In genomic region chr11:864928-865327, GRCh38 we compare ENCODE assay signal across 20 cellular contexts. TPM values are rescaled to one million over a fixed set of nuclear protein-coding genes. Genes with fewer than 3 reads are reported as not detected.
A peak's percentile ranks its signal among the peaks of the same experiment; 100 is the strongest.
DNase-seq lines count a peak whose midpoint lies in the region; TF ChIP-seq lines count a peak whose summit lies in the region.
"Had no signal": no experiment of that assay in that cellular context is flagged by ENCODE, and none has a peak within 500 bp of the region (broad histone marks: within the 10 kb centered on the region; RNA-seq: fewer than 3 reads in every experiment).

No MANE protein-coding gene starts in this region.

- no peak overlapping the region for H4K8ac ChIP-seq in neuronal stem cell (ENCODE audit: low read depth, low read length)

- H3K23ac ChIP-seq in neuronal stem cell (ENCODE audit: low read depth, low read length, poor library complexity) = no peak overlapping the region

- H3K27ac ChIP-seq in RWPE1 (peak overlapping the region; percentile 74), neuronal stem cell (replicated peaks; ENCODE audit: low read length) (no peak overlapping the region)
- H3K27ac ChIP-seq: BLaER1, SJSA1 had no signal

- peak overlapping the region; percentile 32 for H3K27ac Mint-ChIP-seq in dendritic cell treated with granulocyte-macrophage colony-stimulating factor and Interleukin-4, amounts not matched to agents 40 ng/mL and 50 ng/mL, for 4 days
- H3K27ac Mint-ChIP-seq in activated CD4-positive, alpha-beta memory T cell treated with anti-CD3 and anti-CD28 coated beads, Interleukin-2, amount 10 ng/mL, durations not matched to agents 7 days and 5 days = no peak overlapping the region
- H3K27ac Mint-ChIP-seq: CD4-positive, alpha-beta memory T cell had no signal

- H2BK12ac ChIP-seq in neuronal stem cell (ENCODE audit: low read length) = no peak overlapping the region

- H3K79me1 ChIP-seq in neuronal stem cell (ENCODE audit: low read depth, low read length) = peaks cover 5% of the 10 kb centered on the region

- H3K36me3 Mint-ChIP-seq in dendritic cell treated with granulocyte-macrophage colony-stimulating factor and Interleukin-4, amounts not matched to agents 40 ng/mL and 50 ng/mL, for 4 days (ENCODE audit: low read depth) = peaks cover 99% of the 10 kb centered on the region
- no peaks in the 10 kb centered on the region for H3K36me3 Mint-ChIP-seq in activated CD4-positive, alpha-beta memory T cell treated with anti-CD3 and anti-CD28 coated beads, Interleukin-2, amount 10 ng/mL, durations not matched to agents 7 days and 5 days (ENCODE audit: low read depth)
- H3K36me3 Mint-ChIP-seq: CD4-positive, alpha-beta memory T cell had no signal

- no peaks in the 10 kb centered on the region for H3K27me3 ChIP-seq in neuronal stem cell (ENCODE audit: control insufficient read depth in 3 of 3, insufficient read depth in 3 of 3, low read depth in 1 of 3, low read length in 3 of 3)
- H3K27me3 ChIP-seq: BLaER1, SJSA1 had no signal

- H3K4ac ChIP-seq in neuronal stem cell (ENCODE audit: low read length) = no peak overlapping the region

- POLR2A ChIA-PET in RWPE1 (lab: Yijun Ruan, JAX; ENCODE audit: low non-redundant PET) = no interaction called here
- POLR2A ChIA-PET in activated CD4-positive, alpha-beta memory T cell treated with anti-CD3 and anti-CD28 coated beads, Interleukin-2, amount 10 ng/mL, durations not matched to agents 7 days and 5 days (lab: Charles Lee) = no interaction called here

- H3K18ac ChIP-seq in neuronal stem cell (ENCODE audit: low read length) = peak overlapping the region; percentile 28

- peak overlapping the region; percentile 44 for H3K9ac ChIP-seq in neuronal stem cell (ENCODE audit: low read depth, low read length, poor library complexity)
- H3K9ac ChIP-seq: BLaER1 had no signal

- H2BK120ac ChIP-seq in neuronal stem cell (ENCODE audit: low read depth, low read length) = no peak overlapping the region

- H3K27me3 Mint-ChIP-seq in dendritic cell treated with granulocyte-macrophage colony-stimulating factor and Interleukin-4, amounts not matched to agents 40 ng/mL and 50 ng/mL, for 4 days = no peaks in the 10 kb centered on the region
- H3K27me3 Mint-ChIP-seq in activated CD4-positive, alpha-beta memory T cell treated with anti-CD3 and anti-CD28 coated beads, Interleukin-2, amount 10 ng/mL, durations not matched to agents 7 days and 5 days = no peaks in the 10 kb centered on the region
- H3K27me3 Mint-ChIP-seq: CD4-positive, alpha-beta memory T cell had no signal

- CTCF ChIA-PET in RWPE1 (lab: Yijun Ruan, JAX) = interaction anchor here (0.7 kb wide), 1 partner anchor 190 kb away, joined by 3 read pairs; no protein-coding TSS in a partner anchor
- CTCF ChIA-PET in activated CD4-positive, alpha-beta memory T cell treated with anti-CD3 and anti-CD28 coated beads, Interleukin-2, amount 10 ng/mL, durations not matched to agents 7 days and 5 days (lab: Charles Lee) = no interaction called here

- no peaks in the 10 kb centered on the region for H3K9me3 ChIP-seq in neuronal stem cell (replicated peaks in 1 of 2; ENCODE audit: control insufficient read depth in 2 of 2, insufficient read depth in 1 of 2, low read depth in 1 of 2, low read length in 2 of 2)
- H3K9me3 ChIP-seq: BLaER1, Caco-2, SJSA1 had no signal

- H2AK5ac ChIP-seq in neuronal stem cell (ENCODE audit: low read depth, low read length) = no peak overlapping the region

- H3K4me3 Mint-ChIP-seq in dendritic cell treated with granulocyte-macrophage colony-stimulating factor and Interleukin-4, amounts not matched to agents 40 ng/mL and 50 ng/mL, for 4 days = no peak overlapping the region
- no peak overlapping the region for H3K4me3 Mint-ChIP-seq in activated CD4-positive, alpha-beta memory T cell treated with anti-CD3 and anti-CD28 coated beads, Interleukin-2, amount 10 ng/mL, durations not matched to agents 7 days and 5 days
- H3K4me3 Mint-ChIP-seq: CD4-positive, alpha-beta memory T cell had no signal

- no peak for TF ChIP-seq CTCF in RWPE1 (conservative IDR thresholded peaks at IDR 0.05; ENCODE audit: low read depth)

- no peak overlapping the region for H2AFZ ChIP-seq in neuronal stem cell (ENCODE audit: low read length)

- no CpG with 5 or more reads among the region's 10 CpGs for WGBS in neuronal stem cell (ENCODE audit: extremely low coverage in 2 of 2, insufficient read length in 2 of 2, insufficient replicate concordance in 1 of 2), 2 donors

- no peak overlapping the region for H2BK5ac ChIP-seq in neuronal stem cell (ENCODE audit: low read length)

- H3K4me3 ChIP-seq in neuronal stem cell (ENCODE audit: low read length in 2 of 2) = no peak overlapping the region
- H3K4me3 ChIP-seq: BLaER1, SJSA1 had no signal

- H3K4me1 Mint-ChIP-seq in dendritic cell treated with granulocyte-macrophage colony-stimulating factor and Interleukin-4, amounts not matched to agents 40 ng/mL and 50 ng/mL, for 4 days (ENCODE audit: low read depth) = peaks cover 24% of the 10 kb centered on the region
- no peaks in the 10 kb centered on the region for H3K4me1 Mint-ChIP-seq in activated CD4-positive, alpha-beta memory T cell treated with anti-CD3 and anti-CD28 coated beads, Interleukin-2, amount 10 ng/mL, durations not matched to agents 7 days and 5 days
- H3K4me1 Mint-ChIP-seq: CD4-positive, alpha-beta memory T cell had no signal

- H3K14ac ChIP-seq in neuronal stem cell (ENCODE audit: low read length) = no peak overlapping the region

- peaks cover 7 to 14% of the 10 kb centered on the region in 2 donors for H3K4me1 ChIP-seq in neuronal stem cell (ENCODE audit: control insufficient read depth in 2 of 2, insufficient read depth in 1 of 2, low read depth in 1 of 2, low read length in 2 of 2)
- H3K4me1 ChIP-seq: Caco-2, SJSA1 had no signal

- intact Hi-C loops in dendritic cell treated with granulocyte-macrophage colony-stimulating factor and Interleukin-4, amounts not matched to agents 40 ng/mL and 50 ng/mL, for 4 days (cut with micrococcal nuclease) = no loop called here

- no peak overlapping the region for H3K4me2 ChIP-seq in neuronal stem cell (ENCODE audit: insufficient read depth, low read length, poor library complexity, severe bottlenecking)
- H3K4me2 ChIP-seq: BLaER1 had no signal

- H3K36me3 ChIP-seq in neuronal stem cell (replicated peaks in 1 of 2; ENCODE audit: control insufficient read depth in 2 of 2, insufficient read depth in 2 of 2, low read length in 2 of 2) = peaks cover 4 to 43% of the 10 kb centered on the region in 2 donors

- no peaks in the 10 kb centered on the region for H3K9me3 Mint-ChIP-seq in dendritic cell treated with granulocyte-macrophage colony-stimulating factor and Interleukin-4, amounts not matched to agents 40 ng/mL and 50 ng/mL, for 4 days
- H3K9me3 Mint-ChIP-seq in activated CD4-positive, alpha-beta memory T cell treated with anti-CD3 and anti-CD28 coated beads, Interleukin-2, amount 10 ng/mL, durations not matched to agents 7 days and 5 days = no peaks in the 10 kb centered on the region
- H3K9me3 Mint-ChIP-seq: CD4-positive, alpha-beta memory T cell had no signal

- H4K91ac ChIP-seq in neuronal stem cell (ENCODE audit: low read depth, low read length, poor library complexity) = no peak overlapping the region

- DNase-seq in RWPE1 (ENCODE audit: low spot score) = no peak
- no peak for DNase-seq in neuronal stem cell (ENCODE audit: low spot score)
- no peak for DNase-seq in AG20443 (ENCODE audit: low spot score)
- no peak for DNase-seq in activated CD4-positive, alpha-beta memory T cell treated with anti-CD3 and anti-CD28 coated beads, Interleukin-2, amount 10 ng/mL, durations not matched to agents 7 days and 5 days
- DNase-seq: Caco-2; CD4-positive, alpha-beta memory T cell; DMS 273 treated with DMSO at 0.1 percent for 48 hours; DMS79 treated with DMSO at 0.1 percent for 48 hours; IMR-90; NCI-H1105 treated with DMSO at 0.1 percent for 48 hours; NCI-H1694; NCI-H2081; NCI-H2171; NCI-H345; NCI-H524; NCI-H774; NK-92 treated with Interleukin-12 subunit alpha and Interleukin-12 subunit beta, amount 100 ng/mL, for 24 hours had no signal

- H2BK15ac ChIP-seq in neuronal stem cell (ENCODE audit: low read length) = no peak overlapping the region

RNA-seq across cellular contexts. Expression of gene TSPAN4, which starts 22.3 kb away (rescaled TPM):
- polyA plus RNA-seq in neuronal stem cell (2013, experiment 1 of 2) = 39.4 TPM
- 35.6 TPM for polyA plus RNA-seq in neuronal stem cell (2013, experiment 2 of 2)
- 1 to 10 TPM; 4.4 to 4.5 TPM for total RNA-seq in activated CD4-positive, alpha-beta memory T cell treated with anti-CD3 and anti-CD28 coated beads, Interleukin-2, amount 10 ng/mL, durations not matched to agents 7 days and 5 days

RNA-seq across cellular contexts. Expression of gene POLR2L, which starts 22.6 kb away (rescaled TPM):
- 129 TPM for polyA plus RNA-seq in neuronal stem cell (2013, experiment 1 of 2)
- polyA plus RNA-seq in neuronal stem cell (2013, experiment 2 of 2) = 129 TPM
- 10 to 100 TPM; 59.3 to 61.5 TPM for total RNA-seq in activated CD4-positive, alpha-beta memory T cell treated with anti-CD3 and anti-CD28 coated beads, Interleukin-2, amount 10 ng/mL, durations not matched to agents 7 days and 5 days

RNA-seq across cellular contexts. Expression of gene CD151, which starts 32.2 kb away (rescaled TPM):
- 74.1 TPM for polyA plus RNA-seq in neuronal stem cell (2013, experiment 1 of 2)
- polyA plus RNA-seq in neuronal stem cell (2013, experiment 2 of 2) = 74.3 TPM
- total RNA-seq in activated CD4-positive, alpha-beta memory T cell treated with anti-CD3 and anti-CD28 coated beads, Interleukin-2, amount 10 ng/mL, durations not matched to agents 7 days and 5 days = 10 to 100 TPM; 28.0 to 28.6 TPM

RNA-seq across cellular contexts. Expression of gene CRACR2B, which starts 37.2 kb away (rescaled TPM):
- 12.4 TPM for polyA plus RNA-seq in neuronal stem cell (2013, experiment 1 of 2)
- 11.8 TPM for polyA plus RNA-seq in neuronal stem cell (2013, experiment 2 of 2)
- total RNA-seq in activated CD4-positive, alpha-beta memory T cell treated with anti-CD3 and anti-CD28 coated beads, Interleukin-2, amount 10 ng/mL, durations not matched to agents 7 days and 5 days = 10 to 100 TPM; 12.7 to 13.7 TPM
- total RNA-seq: SJSA1 had no signal
- polyA plus RNA-seq: CD4-positive, alpha-beta memory T cell had no signal

RNA-seq across cellular contexts. Expression of gene CHID1, which starts 45.7 kb away (rescaled TPM):
- 42.0 TPM for polyA plus RNA-seq in neuronal stem cell (2013, experiment 1 of 2)
- 43.9 TPM for polyA plus RNA-seq in neuronal stem cell (2013, experiment 2 of 2)
- total RNA-seq in activated CD4-positive, alpha-beta memory T cell treated with anti-CD3 and anti-CD28 coated beads, Interleukin-2, amount 10 ng/mL, durations not matched to agents 7 days and 5 days = 10 to 100 TPM; 38.2 to 39.2 TPM
